ENCODE assay signal across 9 cellular contexts in the genomic region with DNA sequence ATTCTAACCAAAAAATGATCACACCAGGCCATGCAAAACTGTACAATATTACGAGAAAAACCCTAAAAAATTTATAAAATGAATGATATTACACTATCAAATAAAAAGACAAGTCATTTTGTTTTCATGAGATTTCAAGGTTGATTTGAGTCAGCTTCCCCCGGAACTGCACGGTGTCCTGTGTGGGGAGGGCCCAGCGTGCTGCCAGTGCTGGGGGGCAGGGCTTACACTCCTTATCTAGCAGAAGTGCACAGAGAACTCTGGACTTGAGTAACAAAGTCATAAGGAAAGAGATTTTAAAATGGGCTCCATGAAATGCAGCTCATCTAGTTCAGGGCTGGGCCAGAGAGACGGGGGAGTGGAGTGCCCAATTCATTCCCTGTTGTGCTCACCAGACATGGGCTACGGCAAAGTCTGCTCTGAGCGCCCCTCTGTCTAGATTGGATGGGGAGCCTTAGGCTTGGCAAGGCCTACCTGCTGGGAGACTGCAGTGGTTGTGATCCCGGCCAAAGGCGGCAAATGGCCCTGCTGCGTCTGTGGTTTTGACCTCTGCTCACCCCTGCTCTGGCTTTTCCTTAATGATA. TPM values are rescaled to one million over a fixed set of nuclear protein-coding genes. Genes with fewer than 3 reads are reported as not detected.
DNase-seq lines count a peak whose midpoint lies in the region; ATAC-seq, FAIRE-seq and TF ChIP-seq lines count a peak whose summit lies in the region.
"Had no signal": no experiment of that assay in that cellular context is flagged by ENCODE, and none has a peak within 500 bp of the region (broad histone marks: within the 10 kb centered on the region; RNA-seq: fewer than 3 reads in every experiment).

No MANE protein-coding gene starts in this region.

- no peak overlapping the region for H3K9ac ChIP-seq in PC-3 (ENCODE audit: low read length)
- no peak overlapping the region for H3K9ac ChIP-seq in MM.1S (ENCODE audit: low read length)

- H3K27me3 Mint-ChIP-seq in glutamatergic neuron (ENCODE audit: unreplicated experiment): peaks cover 15% of the 10 kb centered on the region

- peaks cover 40% of the 10 kb centered on the region for H3K4me1 Mint-ChIP-seq in glutamatergic neuron (ENCODE audit: low read depth, unreplicated experiment)

- 43 to 46% methylated on average over 10 of the region's 10 CpGs for WGBS in pancreas, 2 donors

- no peak for FAIRE-seq in pancreas (lab: Jason Lieb, UNC)

- no peak for TF ChIP-seq CTCF in PC-3 (conservative IDR thresholded peaks at IDR 0.05; ENCODE audit: low read depth, low read length)
- no peak for TF ChIP-seq CTCF in brain microvascular endothelial cell (IDR thresholded peaks at IDR 0.05; ENCODE audit: low read depth, low read length, missing control alignments)
- TF ChIP-seq CTCF in pancreas (IDR thresholded peaks at IDR 0.05): no peak
- TF ChIP-seq CTCF in MM.1S (IDR thresholded peaks at IDR 0.05; ENCODE audit: low read length): no peak
- no peak for TF ChIP-seq CTCF in glutamatergic neuron (IDR thresholded peaks at IDR 0.05; ENCODE audit: partially characterized antibody, unreplicated experiment)

- in situ Hi-C loops in brain microvascular endothelial cell (cut with HindIII; ENCODE audit: low pct_ligation_motif_present, low sequenced_read_pairs): no loop called here

- TSS peak; percentile 4 for BruUV-seq in PC-3 (replicated peaks; lab: Mats Ljungman, UMichigan)

- H3K79me2 ChIP-seq in PC-3 (ENCODE audit: low read length): no peaks in the 10 kb centered on the region
- no peaks in the 10 kb centered on the region for H3K79me2 ChIP-seq in MM.1S (ENCODE audit: low read length)

- no peak overlapping the region for H3K27ac Mint-ChIP-seq in glutamatergic neuron (ENCODE audit: unreplicated experiment)

- H3K36me3 ChIP-seq in PC-3 (ENCODE audit: low read depth, low read length) (peaks cover 16% of the 10 kb centered on the region), brain microvascular endothelial cell (replicated peaks) (peaks cover 6% of the 10 kb centered on the region), pancreas (peaks cover 0 to 41% (median 11%) of the 10 kb centered on the region in 3 donors), MM.1S (replicated peaks; ENCODE audit: insufficient read depth, low read length) (no peaks in the 10 kb centered on the region)

- H3K4me1 ChIP-seq in PC-3 (ENCODE audit: insufficient read depth, low read length): peaks cover 12% of the 10 kb centered on the region
- peaks cover 8 to 25% (median 20%) of the 10 kb centered on the region in 3 donors for H3K4me1 ChIP-seq in pancreas
- H3K4me1 ChIP-seq in MM.1S (ENCODE audit: low read length): no peaks in the 10 kb centered on the region

- H3K4me3 ChIP-seq in PC-3 (ENCODE audit: low read length) (no peak overlapping the region), brain microvascular endothelial cell (ENCODE audit: low read depth, low read length) (no peak overlapping the region), pancreas (no peak overlapping the region), MM.1S (ENCODE audit: low read length) (no peak overlapping the region)

- no peaks in the 10 kb centered on the region for H3K9me3 ChIP-seq in PC-3 (ENCODE audit: low read length)
- H3K9me3 ChIP-seq in pancreas: no peaks in the 10 kb centered on the region
- H3K9me3 ChIP-seq in MM.1S (replicated peaks; ENCODE audit: insufficient read depth, low read length): no peaks in the 10 kb centered on the region

- H3K4me2 ChIP-seq in PC-3 (ENCODE audit: low read length) (no peak overlapping the region), MM.1S (ENCODE audit: low read depth, low read length) (no peak overlapping the region)

- no peaks in the 10 kb centered on the region for H3F3A ChIP-seq in PC-3 (ENCODE audit: low read length, unreplicated experiment)
- H3F3A ChIP-seq in MM.1S (ENCODE audit: insufficient read depth, low read length): no peaks in the 10 kb centered on the region

- H3K9me2 ChIP-seq in PC-3 (replicated peaks; ENCODE audit: low read length) (no peaks in the 10 kb centered on the region), MM.1S (replicated peaks; ENCODE audit: insufficient read depth, low read length) (no peaks in the 10 kb centered on the region)

- H4K20me1 ChIP-seq in PC-3 (ENCODE audit: low read length) (no peaks in the 10 kb centered on the region), MM.1S (ENCODE audit: insufficient read depth, low read length) (no peaks in the 10 kb centered on the region)

- DNase-seq in PC-3 (no peak), brain microvascular endothelial cell (peak; percentile 9), pancreas (peak in 4 of 6 donors; percentile 39 to 50 (median 42)), kidney glomerular epithelial cell (lab: John Stamatoyannopoulos, UW) (no peak), NK-92 (lab: John Stamatoyannopoulos, UW; ENCODE audit: unreplicated experiment) (no peak), MM.1S (no peak), glutamatergic neuron (no peak)

- H2AFZ ChIP-seq in PC-3 (ENCODE audit: low read length) (no peak overlapping the region), MM.1S (ENCODE audit: low read length) (no peak overlapping the region)

- peaks cover 5% of the 10 kb centered on the region for H3K9me3 Mint-ChIP-seq in glutamatergic neuron (ENCODE audit: unreplicated experiment)

- CTCF ChIA-PET in PC-3 (lab: Charles Lee): no interaction called here

- POLR2A ChIA-PET in PC-3 (lab: Charles Lee; ENCODE audit: unreplicated experiment): no interaction called here

- ATAC-seq in GM21526 (IDR thresholded peaks at IDR 0.05; ENCODE audit: low FRiP score, unreplicated experiment) (peak; percentile 56), PC-3 (no peak), pancreas (peak; percentile 61 to 74 (median 64))

- H3K27me3 ChIP-seq in PC-3 (ENCODE audit: low read length) (no peaks in the 10 kb centered on the region), brain microvascular endothelial cell (replicated peaks) (no peaks in the 10 kb centered on the region), pancreas (no peaks in the 10 kb centered on the region), MM.1S (replicated peaks; ENCODE audit: insufficient read depth, low read length) (no peaks in the 10 kb centered on the region)

- H3K27ac ChIP-seq in PC-3 (ENCODE audit: low read length) (no peak overlapping the region), brain microvascular endothelial cell (no peak overlapping the region), pancreas (peak overlapping the region in 2 of 4 donors; percentile 48 to 66), MM.1S (ENCODE audit: low read length) (no peak overlapping the region)
- H3K27ac ChIP-seq: epithelial cell of prostate had no signal

- H3K4me3 Mint-ChIP-seq in glutamatergic neuron (ENCODE audit: unreplicated experiment): no peak overlapping the region

- intact Hi-C loops in PC-3 (cut with micrococcal nuclease): no loop called here
- intact Hi-C loops in pancreas (cut with DNase I): no loop called here

- H3K36me3 Mint-ChIP-seq in glutamatergic neuron (ENCODE audit: unreplicated experiment): peaks cover 8% of the 10 kb centered on the region

RNA-seq across cellular contexts. Expression of gene COQ8A, which starts 50.1 kb away (rescaled TPM):
- total RNA-seq in PC-3 (2014; rRNA removed): 67.0 and 73.3 TPM in 2 replicates
- 100 to 1,000 TPM in 1 of 6 donors, 10 to 100 TPM in 5; 61.2 to 106 (median 84.1) TPM for total RNA-seq in pancreas
- polyA plus RNA-seq in pancreas: 100 to 1,000 TPM; 129 to 169 TPM
- total RNA-seq in glutamatergic neuron (ENCODE audit: unreplicated experiment): 41.9 TPM

Comparison
In these comparisons a context has a peak if more than half of its experiments do, and no peak if none do; other contexts are left out.
1. DNase-seq: peak in brain microvascular endothelial cell (single experiment) and pancreas (4 of 6); none in PC-3 (single experiment), kidney glomerular epithelial cell (single experiment), NK-92 (single experiment), MM.1S (single experiment) and glutamatergic neuron (single experiment).